Comparison of ENCODE assay signal across 32 cellular contexts in genomic region chr6:10149603-10150002, GRCh38.
"Had no signal": no experiment of that assay in that cellular context is flagged by ENCODE, and none has a peak within 500 bp of the region (broad histone marks: within the 10 kb centered on the region; RNA-seq: fewer than 3 reads in every experiment).

No MANE protein-coding gene starts in this region.

- H3K4me1 ChIP-seq: adrenal gland, body of pancreas, gastrocnemius medialis had no signal

- H3K4me3 Mint-ChIP-seq: activated CD4-positive, alpha-beta memory T cell treated with anti-CD3 and anti-CD28 coated beads for 36 hours; activated CD4-positive, alpha-beta T cell treated with anti-CD3 and anti-CD28 coated beads for 36 hours; activated CD4-positive, alpha-beta T cell treated with anti-CD3 and anti-CD28 coated beads, Interleukin-2, amount 10 ng/mL, durations not matched to agents 24 days and 14 days; activated CD8-positive, alpha-beta memory T cell treated with anti-CD3 and anti-CD28 coated beads, Interleukin-2, amount 10 ng/mL, durations not matched to agents 7 days and 5 days; activated CD8-positive, alpha-beta T cell treated with anti-CD3 and anti-CD28 coated beads, Interleukin-2, amount 10 ng/mL, durations not matched to agents 7 days and 5 days; activated naive CD4-positive, alpha-beta T cell treated with anti-CD3 and anti-CD28 coated beads for 36 hours; activated naive CD4-positive, alpha-beta T cell treated with anti-CD3 and anti-CD28 coated beads, Interleukin-2, amount 50 U/mL, for 24 hours; activated naive CD8-positive, alpha-beta T cell treated with anti-CD3 and anti-CD28 coated beads for 36 hours; activated naive CD8-positive, alpha-beta T cell treated with anti-CD3 and anti-CD28 coated beads, Interleukin-2, amount 50 U/mL, for 24 hours; activated T-helper 1 cell treated with anti-CD3 and anti-CD28 coated beads, Interleukin-12 subunit alpha, Interleukin-12 subunit beta, Interleukin-2, Interleukin-4 antibody, amounts not matched to agents 30 ng/mL and 10 ng/mL and 1 ng/mL, durations not matched to agents 14 hours and 24 hours and 36 hours; effector memory CD8-positive, alpha-beta T cell had no signal

- H3K27ac ChIP-seq: adrenal gland, body of pancreas, esophagus muscularis mucosa, foreskin keratinocyte, gastrocnemius medialis had no signal

- H3K27ac Mint-ChIP-seq: activated CD4-positive, alpha-beta memory T cell treated with anti-CD3 and anti-CD28 coated beads for 36 hours; activated CD4-positive, alpha-beta T cell treated with anti-CD3 and anti-CD28 coated beads for 36 hours; activated CD4-positive, alpha-beta T cell treated with anti-CD3 and anti-CD28 coated beads, Interleukin-2, amount 10 ng/mL, durations not matched to agents 24 days and 14 days; activated CD8-positive, alpha-beta memory T cell treated with anti-CD3 and anti-CD28 coated beads, Interleukin-2, amount 10 ng/mL, durations not matched to agents 7 days and 5 days; activated CD8-positive, alpha-beta T cell treated with anti-CD3 and anti-CD28 coated beads, Interleukin-2, amount 10 ng/mL, durations not matched to agents 7 days and 5 days; activated naive CD4-positive, alpha-beta T cell treated with anti-CD3 and anti-CD28 coated beads for 36 hours; activated naive CD4-positive, alpha-beta T cell treated with anti-CD3 and anti-CD28 coated beads, Interleukin-2, amount 50 U/mL, for 24 hours; activated naive CD8-positive, alpha-beta T cell treated with anti-CD3 and anti-CD28 coated beads for 36 hours; activated naive CD8-positive, alpha-beta T cell treated with anti-CD3 and anti-CD28 coated beads, Interleukin-2, amount 50 U/mL, for 24 hours; activated T-helper 1 cell treated with anti-CD3 and anti-CD28 coated beads, Interleukin-12 subunit alpha, Interleukin-12 subunit beta, Interleukin-2, Interleukin-4 antibody, amounts not matched to agents 30 ng/mL and 10 ng/mL and 1 ng/mL, durations not matched to agents 14 hours and 24 hours and 36 hours; activated T-helper 2 cell treated with anti-CD3 and anti-CD28 coated beads, Interferon-gamma antibody, Interleukin-2, Interleukin-4, amounts not matched to agents 10 μg/mL and 5 μg/mL and 100 μg/mL, durations not matched to agents 14 hours and 24 hours and 36 hours; effector memory CD8-positive, alpha-beta T cell had no signal

- H3K36me3 ChIP-seq: adrenal gland, esophagus muscularis mucosa, gastrocnemius medialis had no signal

- H3K36me3 Mint-ChIP-seq: activated CD4-positive, alpha-beta memory T cell treated with anti-CD3 and anti-CD28 coated beads for 36 hours; activated CD8-positive, alpha-beta memory T cell treated with anti-CD3 and anti-CD28 coated beads, Interleukin-2, amount 10 ng/mL, durations not matched to agents 7 days and 5 days; activated naive CD4-positive, alpha-beta T cell treated with anti-CD3 and anti-CD28 coated beads, Interleukin-2, amount 50 U/mL, for 24 hours; activated naive CD8-positive, alpha-beta T cell treated with anti-CD3 and anti-CD28 coated beads for 36 hours had no signal

- H3K4me3 ChIP-seq: adrenal gland, body of pancreas, esophagus muscularis mucosa, gastrocnemius medialis had no signal

- H3K4me1 Mint-ChIP-seq: activated CD4-positive, alpha-beta T cell treated with anti-CD3 and anti-CD28 coated beads for 36 hours; activated CD8-positive, alpha-beta memory T cell treated with anti-CD3 and anti-CD28 coated beads, Interleukin-2, amount 10 ng/mL, durations not matched to agents 7 days and 5 days; activated naive CD4-positive, alpha-beta T cell treated with anti-CD3 and anti-CD28 coated beads, Interleukin-2, amount 50 U/mL, for 24 hours; activated naive CD8-positive, alpha-beta T cell treated with anti-CD3 and anti-CD28 coated beads, Interleukin-2, amount 50 U/mL, for 24 hours had no signal

- H3K27me3 Mint-ChIP-seq: activated CD8-positive, alpha-beta memory T cell treated with anti-CD3 and anti-CD28 coated beads, Interleukin-2, amount 10 ng/mL, durations not matched to agents 7 days and 5 days; effector memory CD8-positive, alpha-beta T cell had no signal

- H3K27me3 ChIP-seq: body of pancreas, foreskin keratinocyte, gastrocnemius medialis had no signal

- ATAC-seq: activated CD4-positive, alpha-beta T cell treated with anti-CD3 and anti-CD28 coated beads for 36 hours; activated CD8-positive, alpha-beta memory T cell treated with anti-CD3 and anti-CD28 coated beads, Interleukin-2, amount 10 ng/mL, durations not matched to agents 7 days and 5 days; activated CD8-positive, alpha-beta T cell treated with anti-CD3 and anti-CD28 coated beads, Interleukin-2, amount 10 ng/mL, durations not matched to agents 7 days and 5 days; activated naive CD8-positive, alpha-beta T cell treated with anti-CD3 and anti-CD28 coated beads, Interleukin-2, amount 50 U/mL, for 24 hours; body of pancreas; effector memory CD8-positive, alpha-beta T cell; foreskin keratinocyte; gastrocnemius medialis had no signal

- DNase-seq: activated CD4-positive, alpha-beta memory T cell treated with anti-CD3 and anti-CD28 coated beads for 36 hours; activated CD4-positive, alpha-beta T cell treated with anti-CD3 and anti-CD28 coated beads for 36 hours; activated CD4-positive, alpha-beta T cell treated with anti-CD3 and anti-CD28 coated beads, Interleukin-2, amount 10 ng/mL, durations not matched to agents 24 days and 14 days; activated CD4-positive, CD25-positive, alpha-beta regulatory T cell; activated CD4-positive, CD25-positive, alpha-beta regulatory T cell treated with anti-CD3 and anti-CD28 coated beads, Interleukin-2, amount 50 U/mL, for 72 hours; activated CD8-positive, alpha-beta memory T cell treated with anti-CD3 and anti-CD28 coated beads, Interleukin-2, amount 10 ng/mL, durations not matched to agents 7 days and 5 days; activated CD8-positive, alpha-beta memory T cell treated with anti-CD3 and anti-CD28 coated beads, Interleukin-2, amount 50 U/mL, for 4 hours; activated CD8-positive, alpha-beta T cell treated with anti-CD3 and anti-CD28 coated beads, Interleukin-2, amount 10 ng/mL, durations not matched to agents 7 days and 5 days; activated effector memory CD4-positive, alpha-beta T cell treated with anti-CD3 and anti-CD28 coated beads, Interleukin-2, amount 50 U/mL, for 16 hours; activated naive CD4-positive, alpha-beta T cell treated with anti-CD3 and anti-CD28 coated beads for 36 hours; activated naive CD8-positive, alpha-beta T cell treated with anti-CD3 and anti-CD28 coated beads for 36 hours; activated naive CD8-positive, alpha-beta T cell treated with anti-CD3 and anti-CD28 coated beads, Interleukin-2, amount 50 U/mL, for 24 hours; activated T-cell treated with anti-CD3 and anti-CD28 coated beads, Interleukin-2, amount 50 U/mL, for 1 hour; activated T-cell treated with anti-CD3 and anti-CD28 coated beads, Interleukin-2, amount 50 U/mL, for 48 hours; adrenal gland; amygdala; aorta; body of pancreas; caudate nucleus; cortex of kidney; dermis blood vessel endothelial cell; effector CD4-positive, alpha-beta T cell; effector memory CD8-positive, alpha-beta T cell; erythroblast; foreskin keratinocyte; gastrocnemius medialis; glutamatergic neuron; T-helper 2 cell had no signal

- H3K9me3 Mint-ChIP-seq: activated CD4-positive, alpha-beta memory T cell treated with anti-CD3 and anti-CD28 coated beads for 36 hours; activated CD4-positive, alpha-beta T cell treated with anti-CD3 and anti-CD28 coated beads, Interleukin-2, amount 10 ng/mL, durations not matched to agents 24 days and 14 days; activated naive CD4-positive, alpha-beta T cell treated with anti-CD3 and anti-CD28 coated beads for 36 hours; activated naive CD4-positive, alpha-beta T cell treated with anti-CD3 and anti-CD28 coated beads, Interleukin-2, amount 50 U/mL, for 24 hours; activated naive CD8-positive, alpha-beta T cell treated with anti-CD3 and anti-CD28 coated beads for 36 hours; activated naive CD8-positive, alpha-beta T cell treated with anti-CD3 and anti-CD28 coated beads, Interleukin-2, amount 50 U/mL, for 24 hours; activated T-helper 1 cell treated with anti-CD3 and anti-CD28 coated beads, Interleukin-12 subunit alpha, Interleukin-12 subunit beta, Interleukin-2, Interleukin-4 antibody, amounts not matched to agents 30 ng/mL and 10 ng/mL and 1 ng/mL, durations not matched to agents 14 hours and 24 hours and 36 hours; activated T-helper 2 cell treated with anti-CD3 and anti-CD28 coated beads, Interferon-gamma antibody, Interleukin-2, Interleukin-4, amounts not matched to agents 10 μg/mL and 5 μg/mL and 100 μg/mL, durations not matched to agents 14 hours and 24 hours and 36 hours; effector memory CD8-positive, alpha-beta T cell had no signal

- H3K9me3 ChIP-seq: adrenal gland, body of pancreas, esophagus muscularis mucosa, gastrocnemius medialis had no signal
